Comparison of ENCODE assay signal across 14 cellular contexts in the genomic region with DNA sequence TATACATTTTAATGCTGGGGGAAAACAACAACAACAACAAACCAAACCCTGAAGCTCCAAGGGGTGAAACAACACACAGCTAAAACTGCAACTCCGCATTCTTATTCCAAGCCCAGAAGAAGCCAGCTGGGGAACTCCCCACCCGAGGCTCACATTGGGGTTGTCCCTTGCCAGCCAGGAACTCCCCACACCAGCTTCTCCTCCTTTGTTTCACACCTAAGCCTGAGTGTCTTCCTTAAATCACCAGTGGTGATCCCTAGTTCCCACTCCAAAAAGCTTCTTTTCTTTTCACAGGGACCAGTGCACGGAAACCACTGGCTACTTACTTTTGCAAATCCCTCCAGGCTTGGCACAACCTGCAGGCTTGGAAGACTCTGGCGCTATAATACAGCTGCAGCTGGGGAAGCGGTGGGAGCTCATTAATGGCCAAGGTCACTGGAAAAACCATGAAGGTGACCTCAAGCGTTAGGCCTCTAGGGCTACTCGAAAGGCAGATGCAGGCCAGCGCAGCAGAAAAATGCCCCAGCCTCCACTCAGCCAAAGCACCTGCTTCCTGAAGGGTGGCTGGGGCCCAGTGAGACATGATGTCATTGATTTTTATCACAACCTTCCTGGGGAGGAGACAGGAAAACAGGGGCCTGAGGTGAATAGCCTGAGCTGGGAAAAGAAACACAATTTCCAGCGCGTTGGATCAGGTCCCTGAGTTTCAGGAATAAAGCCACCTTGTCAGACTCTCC. TPM values are rescaled to one million over a fixed set of nuclear protein-coding genes. Genes with fewer than 3 reads are reported as not detected.
A peak's percentile ranks its signal among the peaks of the same experiment; 100 is the strongest.
DNase-seq lines count a peak whose midpoint lies in the region; ATAC-seq and TF ChIP-seq lines count a peak whose summit lies in the region.
"Had no signal": no experiment of that assay in that cellular context is flagged by ENCODE, and none has a peak within 500 bp of the region (broad histone marks: within the 10 kb centered on the region; RNA-seq: fewer than 3 reads in every experiment).

No MANE protein-coding gene starts in this region.

- H3K36me3 Mint-ChIP-seq in Calu3 (ENCODE audit: insufficient read depth, unreplicated experiment), result peaks cover 10% of the 10 kb centered on the region
- peaks cover 0 to 5% (median 3%) of the 10 kb centered on the region in 3 donors for H3K36me3 Mint-ChIP-seq in CD8-positive, alpha-beta memory T cell
- H3K36me3 Mint-ChIP-seq: CD14-positive monocyte had no signal

- H3K9me3 Mint-ChIP-seq in Calu3 (ENCODE audit: low read depth, unreplicated experiment), result peaks cover 7% of the 10 kb centered on the region
- peaks cover 0 to 16% (median 11%) of the 10 kb centered on the region in 5 donors for H3K9me3 Mint-ChIP-seq in CD8-positive, alpha-beta memory T cell

- H3K27ac Mint-ChIP-seq in Calu3 (ENCODE audit: unreplicated experiment), result no peak overlapping the region
- H3K27ac Mint-ChIP-seq in CD8-positive, alpha-beta memory T cell, result no peak overlapping the region
- H3K27ac Mint-ChIP-seq: activated CD4-positive, alpha-beta T cell treated with anti-CD3 and anti-CD28 coated beads, Interleukin-2, amount 10 ng/mL, durations not matched to agents 7 days and 5 days; activated T-helper 2 cell treated with anti-CD3 and anti-CD28 coated beads, Interferon-gamma antibody, Interleukin-2, Interleukin-4, amounts not matched to agents 10 μg/mL and 5 μg/mL and 100 μg/mL, durations not matched to agents 14 hours and 24 hours and 36 hours; CD14-positive monocyte had no signal

- CTCF ChIA-PET in Calu3 (lab: Charles Lee), result interaction anchor here (1.1 to 1.2 kb wide), 2 partner anchors 13 to 21 kb away, joined by 3 to 4 read pairs; no protein-coding TSS in a partner anchor
- CTCF ChIA-PET in CD8-positive, alpha-beta memory T cell (lab: Charles Lee), result no interaction called here

- TF ChIP-seq POLR2A in body of pancreas (IDR thresholded peaks at IDR 0.05), result no peak

- H3K4me1 ChIP-seq in body of pancreas, result peaks cover 24% of the 10 kb centered on the region
- no peaks in the 10 kb centered on the region for H3K4me1 ChIP-seq in CD8-positive, alpha-beta memory T cell (ENCODE audit: insufficient read depth, low read length)
- H3K4me1 ChIP-seq: breast epithelium had no signal

- no TSS peak for BruUV-seq in Calu3 (replicated peaks; lab: Mats Ljungman, UMichigan)

- POLR2A ChIA-PET in CD8-positive, alpha-beta memory T cell (lab: Charles Lee), result no interaction called here

- no peak overlapping the region for H3K4me3 Mint-ChIP-seq in Calu3 (ENCODE audit: low read depth, unreplicated experiment)
- no peak overlapping the region for H3K4me3 Mint-ChIP-seq in CD8-positive, alpha-beta memory T cell
- H3K4me3 Mint-ChIP-seq: activated CD4-positive, alpha-beta T cell treated with anti-CD3 and anti-CD28 coated beads, Interleukin-2, amount 10 ng/mL, durations not matched to agents 7 days and 5 days; CD14-positive monocyte had no signal

- intact Hi-C loops in Calu3 (cut with micrococcal nuclease; ENCODE audit: unreplicated experiment) (no loop called here), body of pancreas (cut with DNase I) (no loop called here)

- no peak overlapping the region for H3K4me3 ChIP-seq in body of pancreas
- H3K4me3 ChIP-seq in CD8-positive, alpha-beta memory T cell (ENCODE audit: low read length), result no peak overlapping the region
- H3K4me3 ChIP-seq: breast epithelium, spleen had no signal

- 35 to 40% methylated on average over 10 of the region's 10 CpGs for WGBS in body of pancreas, 2 donors

- H3K4me1 Mint-ChIP-seq in Calu3 (ENCODE audit: low read depth, unreplicated experiment), result peaks cover 8% of the 10 kb centered on the region
- no peaks in the 10 kb centered on the region for H3K4me1 Mint-ChIP-seq in CD8-positive, alpha-beta memory T cell
- H3K4me1 Mint-ChIP-seq: activated CD4-positive, alpha-beta T cell treated with anti-CD3 and anti-CD28 coated beads, Interleukin-2, amount 10 ng/mL, durations not matched to agents 7 days and 5 days had no signal

- H3K36me3 ChIP-seq in body of pancreas (replicated peaks in 1 of 2; ENCODE audit: insufficient read depth in 1 of 2, low read depth in 2 of 2), result no peaks in the 10 kb centered on the region
- H3K36me3 ChIP-seq in CD8-positive, alpha-beta memory T cell (ENCODE audit: insufficient read depth, low read length), result no peaks in the 10 kb centered on the region
- H3K36me3 ChIP-seq: breast epithelium, spleen had no signal

- ATAC-seq in body of pancreas, result peak; percentile 99
- ATAC-seq in GM21515 (IDR thresholded peaks at IDR 0.05; ENCODE audit: unreplicated experiment), result no peak

- peak overlapping the region in 3 of 4 donors; percentile 53 to 74 (median 58) for H3K27ac ChIP-seq in body of pancreas
- H3K27ac ChIP-seq in CD8-positive, alpha-beta memory T cell (ENCODE audit: low read depth, low read length), result no peak overlapping the region
- H3K27ac ChIP-seq: epithelial cell of prostate, spleen had no signal

- no peak for TF ChIP-seq CTCF in Calu3 (IDR thresholded peaks at IDR 0.05; ENCODE audit: unreplicated experiment)
- peak in 1 of 7 experiments; percentile 3 for TF ChIP-seq CTCF in body of pancreas (IDR thresholded peaks at IDR 0.05)

- DNase-seq in Calu3, result peak; percentile 43
- DNase-seq in NCI-H146 treated with DMSO at 0.1 percent for 48 hours (lab: John Stamatoyannopoulos, UW; ENCODE audit: unreplicated experiment), result peak; percentile 33
- DNase-seq in body of pancreas, result peak; percentile 76 to 90 (median 82)
- peak; percentile 65 for DNase-seq in mucosa of gallbladder (ENCODE audit: low spot score)
- no peak for DNase-seq in HPDE6-E6E7 (ENCODE audit: extremely low spot score)
- DNase-seq in AG20443 (ENCODE audit: low spot score), result no peak
- no peak for DNase-seq in CD8-positive, alpha-beta memory T cell
- DNase-seq: activated CD4-positive, alpha-beta T cell treated with anti-CD3 and anti-CD28 coated beads, Interleukin-2, amount 10 ng/mL, durations not matched to agents 7 days and 5 days; spleen had no signal

- H3K27me3 ChIP-seq in body of pancreas, result no peaks in the 10 kb centered on the region
- H3K27me3 ChIP-seq in CD8-positive, alpha-beta memory T cell (ENCODE audit: insufficient read depth, low read length, poor library complexity, severe bottlenecking), result no peaks in the 10 kb centered on the region
- H3K27me3 ChIP-seq: breast epithelium, spleen had no signal

- no peaks in the 10 kb centered on the region for H3K27me3 Mint-ChIP-seq in Calu3 (ENCODE audit: unreplicated experiment)
- peaks cover 17 to 60% of the 10 kb centered on the region in 2 donors for H3K27me3 Mint-ChIP-seq in CD8-positive, alpha-beta memory T cell
- H3K27me3 Mint-ChIP-seq: activated CD4-positive, alpha-beta T cell treated with anti-CD3 and anti-CD28 coated beads, Interleukin-2, amount 10 ng/mL, durations not matched to agents 7 days and 5 days had no signal

- no peaks in the 10 kb centered on the region for H3K9me3 ChIP-seq in body of pancreas
- H3K9me3 ChIP-seq in CD8-positive, alpha-beta memory T cell (ENCODE audit: low read length), result no peaks in the 10 kb centered on the region
- H3K9me3 ChIP-seq: breast epithelium had no signal

RNA-seq across cellular contexts. Expression of a gene that starts 40.1 kb away (rescaled TPM):
- total RNA-seq in Calu3 (2022) (11.7 and 17.3 TPM in 2 replicates), body of pancreas (10 to 100 TPM in 1 of 2 donors, 1 to 10 TPM in 1; 8.2 to 10.1 TPM), mucosa of gallbladder (15.5 TPM)
- under 1 TPM; 0.22 to 0.46 TPM for total RNA-seq in CD8-positive, alpha-beta memory T cell
- polyA plus RNA-seq in CD8-positive, alpha-beta memory T cell, result 0.71 TPM

Comparison
In these comparisons a context has a peak if more than half of its experiments do, and no peak if none do; other contexts are left out.
1. DNase-seq: peak in Calu3 (single experiment), NCI-H146 treated with DMSO at 0.1 percent for 48 hours (single experiment), body of pancreas (4 of 4) and mucosa of gallbladder (single experiment); none in HPDE6-E6E7 (single experiment), AG20443 (single experiment) and CD8-positive, alpha-beta memory T cell (0 of 5).